Comparison of ENCODE assay signal across 9 cellular contexts in genomic region chr7:107387077-107387476, GRCh38.
A peak's percentile ranks its signal among the peaks of the same experiment; 100 is the strongest.
DNase-seq lines count a peak whose midpoint lies in the region; ATAC-seq and TF ChIP-seq lines count a peak whose summit lies in the region.
"Had no signal": no experiment of that assay in that cellular context is flagged by ENCODE, and none has a peak within 500 bp of the region (broad histone marks: within the 10 kb centered on the region; RNA-seq: fewer than 3 reads in every experiment).

No MANE protein-coding gene starts in this region.

- H3K36me3 ChIP-seq in WERI-Rb-1 (no peaks in the 10 kb centered on the region), cardiac muscle cell (no peaks in the 10 kb centered on the region)

- H3K27ac ChIP-seq in WERI-Rb-1 (peak overlapping the region; percentile 59), cardiac muscle cell (peak overlapping the region; percentile 18)

- POLR2A ChIA-PET in GM10248 (lab: Yijun Ruan, JAX), result no interaction called here

- H3K27me3 ChIP-seq in WERI-Rb-1 (ENCODE audit: insufficient read depth, low read depth, severe bottlenecking) (no peaks in the 10 kb centered on the region), cardiac muscle cell (no peaks in the 10 kb centered on the region)

- ATAC-seq in sciatic nerve, result peak; percentile 89
- no peak for ATAC-seq in GM18907 (IDR thresholded peaks at IDR 0.05; ENCODE audit: unreplicated experiment)
- no peak for ATAC-seq in GM19023 (IDR thresholded peaks at IDR 0.05; ENCODE audit: unreplicated experiment)

- CTCF ChIA-PET in GM10248 (lab: Yijun Ruan, JAX), result interaction anchor here (1.1 to 3.7 kb wide), 2 partner anchors 9 to 15 kb away, joined by 4 to 17 read pairs; no protein-coding TSS in a partner anchor

- H3K4me3 ChIP-seq in WERI-Rb-1 (ENCODE audit: low read depth, low read length), result peak overlapping the region; percentile 37
- H3K4me3 ChIP-seq in cardiac muscle cell, result no peak overlapping the region

- H3K4me1 ChIP-seq in cardiac muscle cell (ENCODE audit: low read depth), result peaks cover 5% of the 10 kb centered on the region

- TF ChIP-seq CTCF in WERI-Rb-1 (IDR thresholded peaks at IDR 0.05; ENCODE audit: low read depth, low read length) (no peak), cardiac muscle cell (IDR thresholded peaks at IDR 0.05; ENCODE audit: low read depth, low read length) (no peak), GM10248 (IDR thresholded peaks at IDR 0.05; ENCODE audit: control extremely low read depth, extremely low read depth, low read depth, missing control alignments) (no peak)

- intact Hi-C loops in sciatic nerve (cut with DNase I), result no loop called here

- peak; percentile 83 for DNase-seq in H4 (ENCODE audit: low spot score)
- peak; percentile 81 for DNase-seq in WERI-Rb-1
- peak; percentile 34 to 57 for DNase-seq in cardiac muscle cell (ENCODE audit: low read depth in 1 of 2, low spot score in 1 of 2)
- DNase-seq in sciatic nerve (ENCODE audit: low spot score), result peak; percentile 62
- DNase-seq in stimulated activated CD4-positive, alpha-beta T cell treated with anti-CD3 and anti-CD28 coated beads, Interleukin-2, amount 100 ng/mL, for 24 hours, result no peak
- no peak for DNase-seq in GM10248 (ENCODE audit: extremely low spot score)
- DNase-seq: effector memory CD4-positive, alpha-beta T cell had no signal

- H3K9me3 ChIP-seq in WERI-Rb-1 (ENCODE audit: severe bottlenecking), result no peaks in the 10 kb centered on the region
- no peaks in the 10 kb centered on the region for H3K9me3 ChIP-seq in cardiac muscle cell (ENCODE audit: low read depth)

Comparison
In these comparisons a context has a peak if more than half of its experiments do, and no peak if none do; other contexts are left out.
1. DNase-seq: peak in H4 (single experiment), WERI-Rb-1 (single experiment), cardiac muscle cell (2 of 2) and sciatic nerve (single experiment); none in stimulated activated CD4-positive, alpha-beta T cell treated with anti-CD3 and anti-CD28 coated beads, Interleukin-2, amount 100 ng/mL, for 24 hours (0 of 2) and GM10248 (single experiment).